Comparison of ENCODE assay signal across 8 cellular contexts in the genomic region with DNA sequence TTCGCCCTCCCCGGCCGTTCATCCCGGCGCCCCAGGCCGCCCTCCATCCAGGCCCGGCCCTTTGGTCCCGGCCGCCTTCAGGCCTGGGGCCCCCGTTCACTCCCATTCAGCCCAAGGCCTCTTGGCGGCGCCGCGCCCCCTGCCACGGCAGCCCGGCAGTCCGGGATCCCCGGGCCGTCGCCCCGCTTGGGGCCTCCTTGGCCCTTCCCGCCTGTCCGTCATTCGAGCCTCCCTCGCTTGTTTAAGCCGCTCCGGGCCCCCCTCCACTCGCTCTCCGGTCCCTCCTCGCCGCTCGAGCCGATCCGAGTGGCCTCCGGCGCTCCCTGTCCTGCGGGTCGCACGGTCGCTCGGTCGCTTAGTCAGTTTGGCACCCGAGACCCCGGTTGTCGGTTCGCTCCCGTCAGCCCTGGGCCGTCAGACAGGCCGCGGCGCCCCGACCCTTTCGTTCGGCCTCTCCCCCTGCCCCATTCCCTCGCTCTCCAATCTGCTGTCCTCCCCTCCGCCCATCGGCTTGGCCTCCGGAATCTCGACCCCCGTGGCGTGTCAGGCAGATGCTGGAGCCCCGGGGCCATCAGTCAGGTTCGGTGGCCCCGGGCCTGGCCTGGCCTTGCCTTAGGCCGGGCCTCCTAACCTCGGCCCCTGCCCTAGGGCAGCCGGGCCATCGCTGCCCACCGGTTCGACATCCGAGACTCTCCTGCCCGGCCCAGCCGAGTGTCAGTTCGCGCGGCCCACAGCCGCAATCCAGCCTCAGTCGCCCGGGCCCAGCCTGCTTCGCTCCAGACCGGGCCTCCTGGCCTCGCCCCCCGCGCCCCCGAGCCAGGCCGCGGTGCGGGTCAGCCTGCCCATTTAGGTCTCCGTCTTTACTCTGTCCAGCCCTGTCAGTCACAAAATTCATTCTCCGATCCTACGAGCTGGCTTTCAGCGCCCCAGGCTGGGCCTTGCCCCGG. TPM values are rescaled to one million over a fixed set of nuclear protein-coding genes. Genes with fewer than 3 reads are reported as not detected.
DNase-seq lines count a peak whose midpoint lies in the region; ATAC-seq and TF ChIP-seq lines count a peak whose summit lies in the region.

No MANE protein-coding gene starts in this region.

- peaks cover 3% of the 10 kb centered on the region for H3K79me1 ChIP-seq in mesenchymal stem cell (replicated peaks; ENCODE audit: low read length, poor library complexity, severe bottlenecking)

- H3K14ac ChIP-seq in mesenchymal stem cell (ENCODE audit: low read length in 2 of 2) = peak overlapping the region; percentile 89 to 99

- peak overlapping the region; percentile 98 for H2BK120ac ChIP-seq in mesenchymal stem cell (ENCODE audit: low read depth, low read length)

- no peaks in the 10 kb centered on the region for H3K9me3 Mint-ChIP-seq in activated CD8-positive, alpha-beta T cell treated with anti-CD3 and anti-CD28 coated beads, Interleukin-2, amount 10 ng/mL, durations not matched to agents 7 days and 5 days (ENCODE audit: insufficient read depth)

- H4K8ac ChIP-seq in mesenchymal stem cell (ENCODE audit: low read length) = peak overlapping the region; percentile 98

- H2AK5ac ChIP-seq in mesenchymal stem cell (ENCODE audit: low read length, severe bottlenecking) = peak overlapping the region; percentile 27

- peaks cover 19% of the 10 kb centered on the region for H3K4me1 ChIP-seq in effector memory CD4-positive, alpha-beta T cell (ENCODE audit: control insufficient read depth, insufficient read depth, low read length, poor library complexity, severe bottlenecking)
- H3K4me1 ChIP-seq in mesenchymal stem cell (ENCODE audit: control insufficient read depth, insufficient read depth, low read depth, low read length) = peaks cover 18% of the 10 kb centered on the region

- H2BK15ac ChIP-seq in mesenchymal stem cell (ENCODE audit: low read depth, poor library complexity, severe bottlenecking) = peak overlapping the region; percentile 88

- peak overlapping the region; percentile 100 for H3K9ac ChIP-seq in mesenchymal stem cell (ENCODE audit: low read length)

- peak overlapping the region in 1 of 2 experiments; percentile 67 for H2BK12ac ChIP-seq in mesenchymal stem cell (ENCODE audit: low read length in 2 of 2)

- H3K18ac ChIP-seq in mesenchymal stem cell (ENCODE audit: low read depth in 1 of 2, low read length in 2 of 2) = peak overlapping the region; percentile 81 to 99

- H3K27me3 ChIP-seq in H7 (ENCODE audit: control insufficient read depth, insufficient read depth, low read length) = no peaks in the 10 kb centered on the region
- H3K27me3 ChIP-seq in effector memory CD4-positive, alpha-beta T cell (replicated peaks; ENCODE audit: control insufficient read depth, insufficient read depth, low read length, poor library complexity, severe bottlenecking) = no peaks in the 10 kb centered on the region
- H3K27me3 ChIP-seq in mesenchymal stem cell (ENCODE audit: control insufficient read depth in 1 of 2, insufficient read depth in 1 of 2, low read length in 2 of 2) = no peaks in the 10 kb centered on the region

- peak overlapping the region; percentile 86 for H3K27ac ChIP-seq in effector memory CD4-positive, alpha-beta T cell (ENCODE audit: insufficient read depth, low read length, poor library complexity, severe bottlenecking)
- H3K27ac ChIP-seq in mesenchymal stem cell (ENCODE audit: low read length, poor library complexity, severe bottlenecking) = peak overlapping the region; percentile 89

- H2BK5ac ChIP-seq in mesenchymal stem cell (ENCODE audit: low read depth, low read length, poor library complexity, severe bottlenecking) = peak overlapping the region; percentile 90

- peak overlapping the region; percentile 99 for H4K91ac ChIP-seq in mesenchymal stem cell (ENCODE audit: low read length)

- no peak for TF ChIP-seq POLR2A in NB4 (IDR thresholded peaks at IDR 0.05; ENCODE audit: extremely low read depth, insufficient read length)

- H3K4me1 Mint-ChIP-seq in activated CD8-positive, alpha-beta T cell treated with anti-CD3 and anti-CD28 coated beads, Interleukin-2, amount 10 ng/mL, durations not matched to agents 7 days and 5 days (ENCODE audit: low read depth) = peaks cover 38% of the 10 kb centered on the region

- H3K36me3 Mint-ChIP-seq in activated CD8-positive, alpha-beta T cell treated with anti-CD3 and anti-CD28 coated beads, Interleukin-2, amount 10 ng/mL, durations not matched to agents 7 days and 5 days (ENCODE audit: low read depth) = peaks cover 20% of the 10 kb centered on the region

- H3K4me3 Mint-ChIP-seq in activated CD8-positive, alpha-beta T cell treated with anti-CD3 and anti-CD28 coated beads, Interleukin-2, amount 10 ng/mL, durations not matched to agents 7 days and 5 days = peak overlapping the region; percentile 94

- H3K4me2 ChIP-seq in mesenchymal stem cell (ENCODE audit: low read length, poor library complexity, severe bottlenecking) = peak overlapping the region; percentile 62

- ATAC-seq in activated CD8-positive, alpha-beta T cell treated with anti-CD3 and anti-CD28 coated beads, Interleukin-2, amount 10 ng/mL, durations not matched to agents 7 days and 5 days = peak; percentile 43

- DNase-seq in GM10248 (ENCODE audit: extremely low spot score) (peak; percentile 80), H7 (peak; percentile 88), NB4 (ENCODE audit: low read depth) (peak; percentile 81), mesenchymal stem cell (peak; percentile 58), COLO829 (ENCODE audit: low spot score) (no peak)
- DNase-seq in activated CD8-positive, alpha-beta T cell treated with anti-CD3 and anti-CD28 coated beads, Interleukin-2, amount 10 ng/mL, durations not matched to agents 7 days and 5 days = peak; percentile 55
- peak; percentile 9 to 26 (median 11) for DNase-seq in effector memory CD4-positive, alpha-beta T cell
- peak; percentile 26 to 50 for DNase-seq in stimulated activated CD8-positive, alpha-beta memory T cell treated with anti-CD3 and anti-CD28 coated beads, Interleukin-2, amount 100 ng/mL, for 48 hours (ENCODE audit: low read depth in 2 of 2)

- H3K4me3 ChIP-seq in H7 (ENCODE audit: insufficient read depth, low read depth, low read length) = peak overlapping the region; percentile 98
- peak overlapping the region; percentile 98 for H3K4me3 ChIP-seq in NB4 (ENCODE audit: low read depth, low read length)
- peak overlapping the region; percentile 73 for H3K4me3 ChIP-seq in effector memory CD4-positive, alpha-beta T cell (ENCODE audit: insufficient read depth, low read depth, low read length, poor library complexity, severe bottlenecking)
- H3K4me3 ChIP-seq in mesenchymal stem cell (ENCODE audit: insufficient read depth in 1 of 2, low read depth in 1 of 2, low read length in 2 of 2) = peak overlapping the region; percentile 75 to 97

- no peaks in the 10 kb centered on the region for H3K9me3 ChIP-seq in effector memory CD4-positive, alpha-beta T cell (ENCODE audit: control insufficient read depth, low read length)
- no peaks in the 10 kb centered on the region for H3K9me3 ChIP-seq in mesenchymal stem cell (ENCODE audit: control insufficient read depth, low read length)

- under 1% methylated on average over 93 of the region's 93 CpGs for WGBS in mesenchymal stem cell

- CTCF ChIA-PET in GM10248 (lab: Yijun Ruan, JAX) = interaction anchor here (0.8 to 2.6 kb wide), 9 partner anchors 11 to 46 kb away, joined by 3 to 13 read pairs (median 5); a partner anchor contains a TSS
- CTCF ChIA-PET in activated CD8-positive, alpha-beta T cell treated with anti-CD3 and anti-CD28 coated beads, Interleukin-2, amount 10 ng/mL, durations not matched to agents 7 days and 5 days (lab: Charles Lee) = interaction anchor here (1.7 to 2.7 kb wide), 6 partner anchors 39 to 57 kb away, joined by 4 to 23 read pairs (median 12); a partner anchor contains a TSS

- H3K27ac Mint-ChIP-seq in activated CD8-positive, alpha-beta T cell treated with anti-CD3 and anti-CD28 coated beads, Interleukin-2, amount 10 ng/mL, durations not matched to agents 7 days and 5 days = peak overlapping the region; percentile 99

- H3K23ac ChIP-seq in mesenchymal stem cell (ENCODE audit: low read length in 2 of 2) = peak overlapping the region; percentile 91 to 99

- H3K4ac ChIP-seq in mesenchymal stem cell (ENCODE audit: low read depth in 1 of 2, low read length in 2 of 2) = peak overlapping the region; percentile 94 to 98

- peak overlapping the region; percentile 36 for H2AFZ ChIP-seq in mesenchymal stem cell (ENCODE audit: low read depth, low read length)

- POLR2A ChIA-PET in GM10248 (lab: Yijun Ruan, JAX) = interaction anchor here (0.6 to 1.7 kb wide), 7 partner anchors 21 to 1581 kb away, joined by 3 to 6 read pairs (median 3); a partner anchor contains a TSS
- POLR2A ChIA-PET in activated CD8-positive, alpha-beta T cell treated with anti-CD3 and anti-CD28 coated beads, Interleukin-2, amount 10 ng/mL, durations not matched to agents 7 days and 5 days (lab: Charles Lee) = interaction anchor here (0.5 to 2.5 kb wide), 12 partner anchors 8 to 416 kb away, joined by 3 to 30 read pairs (median 6); a partner anchor contains a TSS

- H3K27me3 Mint-ChIP-seq in activated CD8-positive, alpha-beta T cell treated with anti-CD3 and anti-CD28 coated beads, Interleukin-2, amount 10 ng/mL, durations not matched to agents 7 days and 5 days (ENCODE audit: low read depth) = no peaks in the 10 kb centered on the region

- TF ChIP-seq CTCF in GM10248 (IDR thresholded peaks at IDR 0.05; ENCODE audit: control extremely low read depth, extremely low read depth, low read depth, missing control alignments) (peak; percentile 62), NB4 (IDR thresholded peaks at IDR 0.05; ENCODE audit: low read depth, low read length) (peak; percentile 12)

- peaks cover 4% of the 10 kb centered on the region for H3K36me3 ChIP-seq in H7 (replicated peaks; ENCODE audit: control insufficient read depth, insufficient read depth, low read length)
- H3K36me3 ChIP-seq in effector memory CD4-positive, alpha-beta T cell (ENCODE audit: control insufficient read depth, insufficient read depth, low read length) = peaks cover 8% of the 10 kb centered on the region
- H3K36me3 ChIP-seq in mesenchymal stem cell (ENCODE audit: control insufficient read depth in 1 of 2, insufficient read depth in 2 of 2, low read depth in 1 of 2, low read length in 2 of 2) = peaks cover 5 to 9% of the 10 kb centered on the region in 2 experiments

RNA-seq across cellular contexts. Expression of a gene that starts 1.1 kb away (rescaled TPM):
- 123 and 133 TPM in 2 replicates for total RNA-seq in H7 (2014; rRNA removed; shearing (Covaris generic))
- 10 to 100 TPM; 32.6 to 33.9 TPM for total RNA-seq in activated CD8-positive, alpha-beta T cell treated with anti-CD3 and anti-CD28 coated beads, Interleukin-2, amount 10 ng/mL, durations not matched to agents 7 days and 5 days
- polyA plus RNA-seq in mesenchymal stem cell (2013, experiment 1 of 2) = 55.2 TPM
- 53.6 TPM for polyA plus RNA-seq in mesenchymal stem cell (2013, experiment 2 of 2)

RNA-seq across cellular contexts. Expression of a gene that starts 1.1 kb away (rescaled TPM):
- 909 and 1,018 TPM in 2 replicates for total RNA-seq in H7 (2014; rRNA removed; shearing (Covaris generic))
- total RNA-seq in activated CD8-positive, alpha-beta T cell treated with anti-CD3 and anti-CD28 coated beads, Interleukin-2, amount 10 ng/mL, durations not matched to agents 7 days and 5 days = 100 to 1,000 TPM; 333 to 343 TPM
- polyA plus RNA-seq in mesenchymal stem cell (2013, experiment 1 of 2) = 399 TPM
- polyA plus RNA-seq in mesenchymal stem cell (2013, experiment 2 of 2) = 420 TPM

RNA-seq across cellular contexts. Expression of a gene that starts 38.2 kb away (rescaled TPM):
- 10.4 and 11.8 TPM in 2 replicates for total RNA-seq in H7 (2014; rRNA removed; shearing (Covaris generic))
- 10 to 100 TPM; 22.3 to 22.5 TPM for total RNA-seq in activated CD8-positive, alpha-beta T cell treated with anti-CD3 and anti-CD28 coated beads, Interleukin-2, amount 10 ng/mL, durations not matched to agents 7 days and 5 days
- polyA plus RNA-seq in mesenchymal stem cell (2013, experiment 1 of 2) = 12.0 TPM
- 13.8 TPM for polyA plus RNA-seq in mesenchymal stem cell (2013, experiment 2 of 2)

RNA-seq across cellular contexts. Expression of a gene that starts 54.8 kb away (rescaled TPM):
- total RNA-seq in H7 (2014; rRNA removed; shearing (Covaris generic)) = 42.2 and 46.7 TPM in 2 replicates
- 10 to 100 TPM; 59.3 to 63.9 TPM for total RNA-seq in activated CD8-positive, alpha-beta T cell treated with anti-CD3 and anti-CD28 coated beads, Interleukin-2, amount 10 ng/mL, durations not matched to agents 7 days and 5 days
- 1.2 TPM for polyA plus RNA-seq in mesenchymal stem cell (2013, experiment 1 of 2)
- 1.1 TPM for polyA plus RNA-seq in mesenchymal stem cell (2013, experiment 2 of 2)
